In the genomic region with DNA sequence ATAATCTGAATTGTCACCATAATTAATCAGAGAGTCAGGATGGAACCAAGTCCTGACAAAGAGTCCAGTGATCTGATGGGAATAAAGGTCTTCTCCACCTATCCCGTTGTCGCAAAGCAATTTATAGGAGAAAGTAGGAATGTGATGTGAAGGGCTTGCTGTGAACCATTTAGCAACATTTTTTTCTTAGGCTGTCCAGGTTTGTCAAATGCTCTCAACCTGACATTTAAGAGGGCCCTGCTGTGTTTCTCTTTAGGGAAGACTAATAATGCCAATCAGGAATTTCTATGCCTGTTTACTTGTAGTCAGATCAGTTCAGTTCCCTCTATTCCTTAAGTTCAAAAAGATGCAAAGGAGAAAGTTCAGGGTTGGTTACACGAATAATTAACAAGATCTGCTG, we compare ENCODE assay signal across 28 cellular contexts.
"Had no signal": no experiment of that assay in that cellular context is flagged by ENCODE, and none has a peak within 500 bp of the region (broad histone marks: within the 10 kb centered on the region; RNA-seq: fewer than 3 reads in every experiment).

No MANE protein-coding gene starts in this region.

- H3K27ac Mint-ChIP-seq: activated CD4-positive, alpha-beta memory T cell treated with anti-CD3 and anti-CD28 coated beads, Interleukin-2, amount 10 ng/mL, durations not matched to agents 7 days and 5 days; activated CD8-positive, alpha-beta memory T cell treated with anti-CD3 and anti-CD28 coated beads, Interleukin-2, amount 10 ng/mL, durations not matched to agents 7 days and 5 days; activated naive CD4-positive, alpha-beta T cell treated with anti-CD3 and anti-CD28 coated beads, Interleukin-2, amount 10 ng/mL, durations not matched to agents 7 days and 5 days; activated naive CD8-positive, alpha-beta T cell; activated naive CD8-positive, alpha-beta T cell treated with anti-CD3 and anti-CD28 coated beads, Interleukin-2, amount 50 U/mL, for 24 hours; brain had no signal

- H3K36me3 Mint-ChIP-seq: activated CD8-positive, alpha-beta memory T cell treated with anti-CD3 and anti-CD28 coated beads, Interleukin-2, amount 10 ng/mL, durations not matched to agents 7 days and 5 days; activated naive CD4-positive, alpha-beta T cell treated with anti-CD3 and anti-CD28 coated beads, Interleukin-2, amount 10 ng/mL, durations not matched to agents 7 days and 5 days; activated naive CD8-positive, alpha-beta T cell; brain had no signal

- H3K36me3 ChIP-seq: WERI-Rb-1 had no signal

- H3K4me1 Mint-ChIP-seq: activated CD4-positive, alpha-beta memory T cell treated with anti-CD3 and anti-CD28 coated beads, Interleukin-2, amount 10 ng/mL, durations not matched to agents 7 days and 5 days; activated CD8-positive, alpha-beta memory T cell treated with anti-CD3 and anti-CD28 coated beads, Interleukin-2, amount 10 ng/mL, durations not matched to agents 7 days and 5 days; activated naive CD4-positive, alpha-beta T cell treated with anti-CD3 and anti-CD28 coated beads, Interleukin-2, amount 10 ng/mL, durations not matched to agents 7 days and 5 days; activated naive CD8-positive, alpha-beta T cell treated with anti-CD3 and anti-CD28 coated beads, Interleukin-2, amount 50 U/mL, for 24 hours had no signal

- H3K27me3 Mint-ChIP-seq: activated CD4-positive, alpha-beta memory T cell treated with anti-CD3 and anti-CD28 coated beads, Interleukin-2, amount 10 ng/mL, durations not matched to agents 7 days and 5 days; activated naive CD4-positive, alpha-beta T cell treated with anti-CD3 and anti-CD28 coated beads, Interleukin-2, amount 10 ng/mL, durations not matched to agents 7 days and 5 days; brain had no signal

- H3K4me3 Mint-ChIP-seq: activated CD4-positive, alpha-beta memory T cell treated with anti-CD3 and anti-CD28 coated beads, Interleukin-2, amount 10 ng/mL, durations not matched to agents 7 days and 5 days; activated CD8-positive, alpha-beta memory T cell treated with anti-CD3 and anti-CD28 coated beads, Interleukin-2, amount 10 ng/mL, durations not matched to agents 7 days and 5 days; activated naive CD4-positive, alpha-beta T cell treated with anti-CD3 and anti-CD28 coated beads, Interleukin-2, amount 10 ng/mL, durations not matched to agents 7 days and 5 days; activated naive CD8-positive, alpha-beta T cell; activated naive CD8-positive, alpha-beta T cell treated with anti-CD3 and anti-CD28 coated beads, Interleukin-2, amount 50 U/mL, for 24 hours; brain had no signal

- H3K9me3 Mint-ChIP-seq: activated CD4-positive, alpha-beta memory T cell treated with anti-CD3 and anti-CD28 coated beads, Interleukin-2, amount 10 ng/mL, durations not matched to agents 7 days and 5 days; activated naive CD4-positive, alpha-beta T cell treated with anti-CD3 and anti-CD28 coated beads, Interleukin-2, amount 10 ng/mL, durations not matched to agents 7 days and 5 days; activated naive CD8-positive, alpha-beta T cell treated with anti-CD3 and anti-CD28 coated beads, Interleukin-2, amount 50 U/mL, for 24 hours had no signal

- H3K27ac ChIP-seq: WERI-Rb-1 had no signal

- DNase-seq: activated CD4-positive, alpha-beta memory T cell treated with anti-CD3 and anti-CD28 coated beads, Interleukin-2, amount 10 ng/mL, durations not matched to agents 7 days and 5 days; activated CD4-positive, alpha-beta T cell treated with anti-CD3 and anti-CD28 coated beads for 1 hour; activated CD4-positive, alpha-beta T cell treated with anti-CD3 and anti-CD28 coated beads for 48 hours; activated CD4-positive, CD25-positive, alpha-beta regulatory T cell; activated CD8-positive, alpha-beta memory T cell treated with anti-CD3 and anti-CD28 coated beads for 24 hours; activated CD8-positive, alpha-beta memory T cell treated with anti-CD3 and anti-CD28 coated beads, Interleukin-2, amount 10 ng/mL, durations not matched to agents 7 days and 5 days; activated CD8-positive, alpha-beta memory T cell treated with anti-CD3 and anti-CD28 coated beads, Interleukin-2, amount 50 U/mL, for 48 hours; activated effector memory CD4-positive, alpha-beta T cell treated with Interleukin-2 at 50 U/mL for 16 hours; activated naive CD4-positive, alpha-beta T cell treated with anti-CD3 and anti-CD28 coated beads, Interleukin-2, amount 10 ng/mL, durations not matched to agents 7 days and 5 days; activated naive CD8-positive, alpha-beta T cell treated with anti-CD3 and anti-CD28 coated beads, Interleukin-2, amount 50 U/mL, for 24 hours; activated T-cell treated with anti-CD3 and anti-CD28 coated beads, Interleukin-2, amount 50 U/mL, for 48 hours; anterior cingulate cortex; caudate nucleus; cerebellar nuclear complex; NCI-H1092; NCI-H1694 treated with DMSO at 0.1 percent for 48 hours; NCI-H2029; NCI-H2107; NCI-H510A; NCI-H526; NCI-H748 treated with DMSO at 0.1 percent for 48 hours; NK-92 treated with Interleukin-12 subunit alpha and Interleukin-12 subunit beta, amount 100 ng/mL, for 24 hours; OCI-M1; Right ventricle myocardium superior; T1000; WERI-Rb-1 had no signal
